In genomic region chr14:102280376-102280962, GRCh38 we compare ENCODE assay signal across 11 cellular contexts. TPM values are rescaled to one million over a fixed set of nuclear protein-coding genes. Genes with fewer than 3 reads are reported as not detected.
A peak's percentile ranks its signal among the peaks of the same experiment; 100 is the strongest.
DNase-seq lines count a peak whose midpoint lies in the region; ATAC-seq and TF ChIP-seq lines count a peak whose summit lies in the region.
"Had no signal": no experiment of that assay in that cellular context is flagged by ENCODE, and none has a peak within 500 bp of the region (broad histone marks: within the 10 kb centered on the region; RNA-seq: fewer than 3 reads in every experiment).

No MANE protein-coding gene starts in this region.

- H3K4me3 ChIP-seq in esophagus (ENCODE audit: low read depth in 1 of 2, low read length in 2 of 2) = no peak overlapping the region
- H3K4me3 ChIP-seq: thoracic aorta had no signal

- H3K4me1 ChIP-seq in esophagus (ENCODE audit: control insufficient read depth in 2 of 2, insufficient read depth in 2 of 2, low read length in 1 of 2) = no peaks in the 10 kb centered on the region

- peak overlapping the region; percentile 41 for H3K27ac Mint-ChIP-seq in progenitor cell of endocrine pancreas
- H3K27ac Mint-ChIP-seq: dendritic cell treated with granulocyte-macrophage colony-stimulating factor and Interleukin-4, amounts not matched to agents 40 ng/mL and 50 ng/mL, for 4 days had no signal

- no peak for ATAC-seq in HG02763 (IDR thresholded peaks at IDR 0.05; ENCODE audit: unreplicated experiment)

- H3K36me3 Mint-ChIP-seq in progenitor cell of endocrine pancreas (ENCODE audit: insufficient read depth) = peaks cover 5% of the 10 kb centered on the region

- no peaks in the 10 kb centered on the region for H3K4me1 Mint-ChIP-seq in progenitor cell of endocrine pancreas (ENCODE audit: low read depth)

- H3K4me3 Mint-ChIP-seq in progenitor cell of endocrine pancreas (ENCODE audit: low read depth) = no peak overlapping the region
- H3K4me3 Mint-ChIP-seq: dendritic cell treated with granulocyte-macrophage colony-stimulating factor and Interleukin-4, amounts not matched to agents 40 ng/mL and 50 ng/mL, for 4 days had no signal

- no peaks in the 10 kb centered on the region for H3K27me3 ChIP-seq in esophagus (ENCODE audit: control insufficient read depth in 1 of 2, insufficient read depth in 2 of 2, low read length in 2 of 2)

- H3K9me3 ChIP-seq in esophagus (ENCODE audit: control insufficient read depth in 2 of 2, insufficient read depth in 1 of 2, low read depth in 1 of 2, low read length in 1 of 2) = no peaks in the 10 kb centered on the region
- H3K9me3 ChIP-seq: thoracic aorta had no signal

- H3K9me3 Mint-ChIP-seq in progenitor cell of endocrine pancreas (ENCODE audit: low read depth) = peaks cover 4% of the 10 kb centered on the region
- H3K9me3 Mint-ChIP-seq: dendritic cell treated with granulocyte-macrophage colony-stimulating factor and Interleukin-4, amounts not matched to agents 40 ng/mL and 50 ng/mL, for 4 days had no signal

- DNase-seq in ELR (ENCODE audit: low read depth) (peak; percentile 100), RPMI7951 (ENCODE audit: low read depth) (peak; percentile 95), progenitor cell of endocrine pancreas (ENCODE audit: low spot score, unreplicated experiment) (no peak), NCI-H2171 (lab: John Stamatoyannopoulos, UW) (no peak), activated gamma-delta T cell treated with Interleukin-2 at 50 U/mL for 16 hours (no peak), NCI-H1105 treated with DMSO at 0.1 percent for 48 hours (lab: John Stamatoyannopoulos, UW) (no peak)
- DNase-seq: NK-92 treated with Interleukin-12 subunit alpha and Interleukin-12 subunit beta, amount 100 ng/mL, for 24 hours had no signal

- no peaks in the 10 kb centered on the region for H3K27me3 Mint-ChIP-seq in progenitor cell of endocrine pancreas
- H3K27me3 Mint-ChIP-seq: dendritic cell treated with granulocyte-macrophage colony-stimulating factor and Interleukin-4, amounts not matched to agents 40 ng/mL and 50 ng/mL, for 4 days had no signal

- peak overlapping the region; percentile 7 to 53 for H3K27ac ChIP-seq in esophagus (ENCODE audit: low read depth in 2 of 2, low read length in 1 of 2)
- H3K27ac ChIP-seq: thoracic aorta had no signal

- 79 to 84% methylated on average over 8 of the region's 8 CpGs for WGBS in esophagus, 2 donors

- TF ChIP-seq CTCF in progenitor cell of endocrine pancreas (IDR thresholded peaks at IDR 0.05; ENCODE audit: unreplicated experiment) = no peak

- no peaks in the 10 kb centered on the region for H3K36me3 ChIP-seq in esophagus (ENCODE audit: control insufficient read depth in 2 of 2, insufficient read depth in 2 of 2, low read length in 1 of 2)
- H3K36me3 ChIP-seq: thoracic aorta had no signal

RNA-seq across cellular contexts. Expression of gene MOK, which starts 24.5 kb away (rescaled TPM):
- 32.8 and 38.4 TPM in 2 replicates for total RNA-seq in RPMI7951 (2014; rRNA removed; shearing (Covaris generic))
- 1 to 10 TPM; 7.2 to 8.3 TPM for polyA plus RNA-seq in esophagus
- 34.8 and 38.7 TPM in 2 replicates for total RNA-seq in progenitor cell of endocrine pancreas

RNA-seq across cellular contexts. Expression of gene ZNF839, which starts 39.1 kb away (rescaled TPM):
- 2.3 and 4.0 TPM in 2 replicates for total RNA-seq in RPMI7951 (2014; rRNA removed; shearing (Covaris generic))
- 1 to 10 TPM; 5.5 to 10.0 TPM for polyA plus RNA-seq in esophagus
- total RNA-seq in progenitor cell of endocrine pancreas = 14.9 and 16.5 TPM in 2 replicates

Comparison
In these comparisons a context has a peak if more than half of its experiments do, and no peak if none do; other contexts are left out.
1. DNase-seq: peak in ELR (single experiment) and RPMI7951 (single experiment); none in progenitor cell of endocrine pancreas (single experiment), NCI-H2171 (single experiment), activated gamma-delta T cell treated with Interleukin-2 at 50 U/mL for 16 hours (single experiment) and NCI-H1105 treated with DMSO at 0.1 percent for 48 hours (single experiment).